8 cellular contexts compared by ENCODE assay signal in genomic region chr5:151699071-151699901, GRCh38. TPM values are rescaled to one million over a fixed set of nuclear protein-coding genes. Genes with fewer than 3 reads are reported as not detected.
DNase-seq lines count a peak whose midpoint lies in the region; ATAC-seq and TF ChIP-seq lines count a peak whose summit lies in the region.

No MANE protein-coding gene starts in this region.

- H3K9me3 ChIP-seq in testis, result no peaks in the 10 kb centered on the region
- H3K9me3 ChIP-seq in effector memory CD4-positive, alpha-beta T cell (ENCODE audit: control insufficient read depth, low read length), result no peaks in the 10 kb centered on the region

- 49 to 52% methylated on average over 13 of the region's 13 CpGs for WGBS in testis, 2 donors

- peak; percentile 62 for ATAC-seq in left lobe of liver

- intact Hi-C loops in testis (cut with DNase I; ENCODE audit: low total_unique reads), result no loop called here

- TF ChIP-seq POLR2A in testis (IDR thresholded peaks at IDR 0.05), result no peak

- DNase-seq in HS-5 (ENCODE audit: low read depth) (peak; percentile 90), left lobe of liver (ENCODE audit: low spot score) (no peak), testis (peak; percentile 91), NCI-H1105 treated with DMSO at 0.1 percent for 48 hours (lab: John Stamatoyannopoulos, UW) (no peak), UCSD-AML1 (lab: John Stamatoyannopoulos, UW; ENCODE audit: unreplicated experiment) (no peak)
- DNase-seq in effector memory CD4-positive, alpha-beta T cell, result no peak
- DNase-seq in activated CD8-positive, alpha-beta memory T cell treated with anti-CD3 and anti-CD28 coated beads for 24 hours, result no peak

- H3K27me3 ChIP-seq in testis, result no peaks in the 10 kb centered on the region
- H3K27me3 ChIP-seq in effector memory CD4-positive, alpha-beta T cell (replicated peaks; ENCODE audit: control insufficient read depth, insufficient read depth, low read length, poor library complexity, severe bottlenecking), result no peaks in the 10 kb centered on the region

- H3K36me3 ChIP-seq in testis (ENCODE audit: low read depth, missing control alignments), result no peaks in the 10 kb centered on the region
- H3K36me3 ChIP-seq in effector memory CD4-positive, alpha-beta T cell (ENCODE audit: control insufficient read depth, insufficient read depth, low read length), result no peaks in the 10 kb centered on the region

- peak overlapping the region; percentile 55 for H3K27ac ChIP-seq in cingulate gyrus (ENCODE audit: low read depth, low read length)
- H3K27ac ChIP-seq in testis, result peak overlapping the region; percentile 83 to 85
- no peak overlapping the region for H3K27ac ChIP-seq in effector memory CD4-positive, alpha-beta T cell (ENCODE audit: insufficient read depth, low read length, poor library complexity, severe bottlenecking)

- no peak overlapping the region for H3K4me3 ChIP-seq in testis
- H3K4me3 ChIP-seq in effector memory CD4-positive, alpha-beta T cell (ENCODE audit: insufficient read depth, low read depth, low read length, poor library complexity, severe bottlenecking), result no peak overlapping the region

- TF ChIP-seq CTCF in testis (IDR thresholded peaks at IDR 0.05), result no peak

- H3K4me1 ChIP-seq in testis, result peaks cover 65% of the 10 kb centered on the region
- H3K4me1 ChIP-seq in effector memory CD4-positive, alpha-beta T cell (ENCODE audit: control insufficient read depth, insufficient read depth, low read length, poor library complexity, severe bottlenecking), result no peaks in the 10 kb centered on the region

RNA-seq across cellular contexts. Expression of gene SPARC, which starts 12.6 kb away (rescaled TPM):
- 90.7 TPM for total RNA-seq in left lobe of liver
- total RNA-seq in testis, result 1,000 to 10,000 TPM; 1,884 to 2,585 TPM
- 3,080 TPM for polyA plus RNA-seq in testis (ENCODE audit: insufficient read depth, low read depth, low replicate concordance)

RNA-seq across cellular contexts. Expression of gene ATOX1, which starts 59.1 kb away (rescaled TPM):
- 72.9 TPM for total RNA-seq in left lobe of liver
- 100 to 1,000 TPM; 135 to 145 TPM for total RNA-seq in testis
- 115 TPM for polyA plus RNA-seq in testis (ENCODE audit: insufficient read depth, low read depth, low replicate concordance)

Comparison
In these comparisons a context has a peak if more than half of its experiments do, and no peak if none do; other contexts are left out.
1. DNase-seq: peak in HS-5 (single experiment) and testis (single experiment); none in left lobe of liver (single experiment), NCI-H1105 treated with DMSO at 0.1 percent for 48 hours (single experiment), effector memory CD4-positive, alpha-beta T cell (0 of 3), UCSD-AML1 (single experiment) and activated CD8-positive, alpha-beta memory T cell treated with anti-CD3 and anti-CD28 coated beads for 24 hours (single experiment).
2. RNA of gene SPARC, which starts 12.6 kb away (total RNA-seq): 1,884 to 2,585 TPM in testis; 90.7 TPM in left lobe of liver (single experiment); every median in the first group is over 10 times any median in the second.